Comparison of ENCODE assay signal across 17 cellular contexts in the genomic region with DNA sequence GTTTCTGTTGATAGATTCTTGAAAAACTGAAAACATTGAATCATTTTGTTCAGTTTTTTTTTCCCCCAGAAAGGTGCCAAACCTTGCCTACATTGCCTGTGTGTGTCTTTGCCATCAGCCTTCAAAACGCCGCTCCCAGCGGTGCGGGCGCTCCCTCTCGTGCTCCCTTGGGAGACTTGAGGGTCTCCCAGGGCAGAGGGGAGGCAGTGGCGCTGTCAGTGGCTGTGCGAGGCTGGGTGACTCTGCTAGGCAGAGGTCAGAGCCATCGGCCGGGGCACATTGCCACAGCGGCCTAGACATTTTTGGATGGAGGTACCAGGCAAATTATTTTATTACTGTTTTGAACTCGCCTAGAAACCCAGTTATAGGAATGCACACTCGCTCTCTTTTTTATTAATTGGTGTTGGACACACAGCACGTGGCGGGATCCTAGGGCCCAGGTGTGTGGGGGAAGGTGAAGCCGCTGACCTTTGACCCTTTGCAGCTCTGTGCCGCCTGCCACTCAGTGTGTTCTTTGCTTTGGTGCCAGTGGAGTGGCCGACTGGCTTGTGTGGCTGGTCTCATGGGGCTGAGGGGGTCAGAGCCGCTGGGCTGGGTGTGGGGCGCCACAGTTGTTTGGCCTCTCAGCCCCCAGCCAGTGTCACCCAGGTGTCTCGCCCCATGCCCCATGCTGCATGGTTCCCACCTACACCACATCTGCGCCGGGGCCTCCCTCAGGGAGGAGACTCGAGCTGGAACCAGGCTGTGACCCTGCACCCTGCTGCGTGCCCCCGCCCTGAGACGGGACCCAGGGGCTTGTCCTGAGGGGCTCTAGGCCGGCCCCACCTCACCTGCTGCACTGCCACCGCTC.
"Had no signal": no experiment of that assay in that cellular context is flagged by ENCODE, and none has a peak within 500 bp of the region (broad histone marks: within the 10 kb centered on the region; RNA-seq: fewer than 3 reads in every experiment).

No MANE protein-coding gene starts in this region.

- H3K27me3 ChIP-seq: breast epithelium, right atrium auricular region, stomach had no signal

- H3K36me3 ChIP-seq: breast epithelium had no signal

- DNase-seq: activated CD4-positive, alpha-beta T cell treated with anti-CD3 and anti-CD28 coated beads, Interleukin-2, amount 50 U/mL, for 1 hour; activated effector memory CD4-positive, alpha-beta T cell treated with Interleukin-2 at 50 U/mL for 16 hours; activated naive CD8-positive, alpha-beta T cell treated with anti-CD3 and anti-CD28 coated beads for 36 hours; activated T-cell treated with anti-CD3 and anti-CD28 coated beads, Interleukin-2, amount 50 U/mL, for 1 hour; midbrain; SK-N-SH; stimulated activated CD4-positive, alpha-beta T cell treated with anti-CD3 and anti-CD28 coated beads, Interleukin-12 subunit alpha, Interleukin-12 subunit beta, amount 100 ng/mL, for 4 hours; stimulated activated CD4-positive, alpha-beta T cell treated with anti-CD3 and anti-CD28 coated beads, Interleukin-4, amount 100 ng/mL, for 1 hour; stimulated activated CD8-positive, alpha-beta memory T cell treated with anti-CD3 and anti-CD28 coated beads, Interleukin-4, amount 100 ng/mL, for 48 hours; stomach; T-helper 1 cell had no signal

- FAIRE-seq: endometrium, islet of Langerhans, urothelium cell line had no signal

- H3K9me3 ChIP-seq: breast epithelium, right atrium auricular region, SK-N-SH, stomach, thoracic aorta had no signal

- H3K27ac ChIP-seq: breast epithelium, right atrium auricular region, stomach, thoracic aorta had no signal

- H3K9ac ChIP-seq: SK-N-SH had no signal

- H3K4me2 ChIP-seq: SK-N-SH had no signal

- H3K4me1 ChIP-seq: breast epithelium had no signal

- H3K4me3 ChIP-seq: breast epithelium, right atrium auricular region, stomach, thoracic aorta had no signal
